In the genomic region with DNA sequence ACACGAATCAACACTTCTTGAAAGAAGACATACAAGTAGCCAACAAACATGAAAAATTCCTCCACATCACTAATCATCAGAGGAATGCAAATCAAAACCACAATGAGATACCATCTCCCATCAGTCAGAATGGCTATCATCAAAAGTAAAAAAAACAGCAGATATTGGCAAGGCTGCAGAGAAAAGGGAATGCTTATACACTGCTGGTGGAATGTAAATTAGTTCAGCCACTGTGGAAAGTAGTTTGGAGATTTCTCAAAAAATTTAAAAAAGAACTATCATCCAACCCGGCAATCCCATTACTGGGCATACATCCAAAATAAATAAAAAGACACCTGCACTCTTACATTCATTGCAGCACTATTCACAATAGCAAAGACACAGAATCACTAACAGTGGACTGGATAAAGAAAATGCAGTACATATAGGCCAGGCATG, we compare ENCODE assay signal across 9 cellular contexts.
DNase-seq lines count a peak whose midpoint lies in the region; ATAC-seq and TF ChIP-seq lines count a peak whose summit lies in the region.
"Had no signal": no experiment of that assay in that cellular context is flagged by ENCODE, and none has a peak within 500 bp of the region (broad histone marks: within the 10 kb centered on the region; RNA-seq: fewer than 3 reads in every experiment).

No MANE protein-coding gene starts in this region.

- H3K79me2 ChIP-seq in HCT116 (ENCODE audit: insufficient read depth, low read length) = no peaks in the 10 kb centered on the region

- DNase-seq in HCT116 (ENCODE audit: low read depth, low spot score) (no peak), NCI-H226 (peak; percentile 89), dermis blood vessel endothelial cell (peak; percentile 60), progenitor cell of endocrine pancreas (ENCODE audit: low spot score, unreplicated experiment) (no peak), DMS79 treated with DMSO at 0.1 percent for 48 hours (lab: John Stamatoyannopoulos, UW) (no peak), NCI-H187 treated with DMSO at 0.1 percent for 48 hours (lab: John Stamatoyannopoulos, UW) (no peak), cerebellum (ENCODE audit: low spot score) (no peak), hepatic stellate cell (ENCODE audit: low spot score) (no peak)
- DNase-seq: MV-4-11 had no signal

- peaks cover 12% of the 10 kb centered on the region for H3K4me1 Mint-ChIP-seq in progenitor cell of endocrine pancreas (ENCODE audit: low read depth)

- CTCF ChIA-PET in HCT116 (lab: Charles Lee) = no interaction called here

- peaks cover 4 to 10% of the 10 kb centered on the region in 2 experiments; a peak in 1 of 4 replicates for H3K4me1 ChIP-seq in HCT116 (ENCODE audit: control insufficient read depth in 1 of 2, insufficient read depth in 2 of 2, low read length in 2 of 2)

- H3K27ac Mint-ChIP-seq in progenitor cell of endocrine pancreas = peak overlapping the region; percentile 45

- RAD21 ChIA-PET in HCT116 (lab: Charles Lee; ENCODE audit: low non-redundant PET in 1 of 2, low total read pairs in 2 of 2, uncharacterized antibody in 2 of 2, unreplicated experiment in 2 of 2) = no interaction called here

- peak; percentile 65; the same call in 1 of the 2 replicates for ATAC-seq in HCT116

- H3K36me3 Mint-ChIP-seq in progenitor cell of endocrine pancreas (ENCODE audit: insufficient read depth) = peaks cover 24% of the 10 kb centered on the region

- no peak overlapping the region for H3K4me3 ChIP-seq in HCT116 (replicated peaks in 1 of 2; ENCODE audit: low read depth in 1 of 2, low read length in 2 of 2)

- no peak overlapping the region for H3K4me3 Mint-ChIP-seq in progenitor cell of endocrine pancreas (ENCODE audit: low read depth)

- no peak overlapping the region for H3K4me2 ChIP-seq in HCT116 (ENCODE audit: low read length)

- TF ChIP-seq POLR2A in HCT116 (IDR thresholded peaks at IDR 0.05; ENCODE audit: borderline replicate concordance, extremely low read depth, insufficient read depth, insufficient read length) = no peak

- H3K27ac ChIP-seq in HCT116 (ENCODE audit: low read depth, low read length) = no peak overlapping the region

- no peak overlapping the region for H3K9ac ChIP-seq in HCT116 (ENCODE audit: low read length)

- no peaks in the 10 kb centered on the region for H3K9me3 ChIP-seq in HCT116 (ENCODE audit: control insufficient read depth in 1 of 2, insufficient read depth in 1 of 2, low read depth in 1 of 2, low read length in 2 of 2)

- TF ChIP-seq RAD21 in HCT116 (IDR thresholded peaks at IDR 0.05; ENCODE audit: low read depth) = no peak

- TF ChIP-seq CTCF in HCT116 (IDR thresholded peaks at IDR 0.05 in 2 of 3, conservative IDR thresholded peaks at IDR 0.05 in 1 of 3; ENCODE audit: borderline replicate concordance in 1 of 3, insufficient read depth in 1 of 3, low read depth in 2 of 3, low read length in 2 of 3) (no peak), progenitor cell of endocrine pancreas (IDR thresholded peaks at IDR 0.05; ENCODE audit: unreplicated experiment) (no peak)

- H2AFZ ChIP-seq in HCT116 (ENCODE audit: low read depth, low read length, poor library complexity, severe bottlenecking) = no peak overlapping the region

- no peaks in the 10 kb centered on the region for H3K27me3 Mint-ChIP-seq in progenitor cell of endocrine pancreas

- H3K9me3 Mint-ChIP-seq in progenitor cell of endocrine pancreas (ENCODE audit: low read depth) = peaks cover 6% of the 10 kb centered on the region

- no peaks in the 10 kb centered on the region for H4K20me1 ChIP-seq in HCT116 (ENCODE audit: insufficient read depth)

- no peaks in the 10 kb centered on the region for H3K9me2 ChIP-seq in HCT116 (ENCODE audit: insufficient read depth)

- POLR2A ChIA-PET in HCT116 (lab: Charles Lee) = no interaction called here

- intact Hi-C loops in HCT116 (cut with micrococcal nuclease) = no loop called here

- no peaks in the 10 kb centered on the region for H3K27me3 ChIP-seq in HCT116 (ENCODE audit: insufficient read depth, low read length)

- no TSS peak for BruUV-seq in HCT116 (replicated peaks; lab: Mats Ljungman, UMichigan)

- no peaks in the 10 kb centered on the region for H3K36me3 ChIP-seq in HCT116 (ENCODE audit: control insufficient read depth in 1 of 2, insufficient read depth in 2 of 2, low read length in 2 of 2)

TF ChIP-seq in HCT116, 20 proteins besides CTCF, POLR2A, EP300 and RAD21:
- TF ChIP-seq EGR1 (IDR thresholded peaks at IDR 0.05; ENCODE audit: low read depth) (0 out of 2 replicates have a peak, but pooled peaks have one; percentile 17), SRF (IDR thresholded peaks at IDR 0.05; ENCODE audit: low read depth) (no peak)

Comparison
In these comparisons a context has a peak if more than half of its experiments do, and no peak if none do; other contexts are left out.
1. DNase-seq: peak in NCI-H226 (single experiment) and dermis blood vessel endothelial cell (single experiment); none in HCT116 (single experiment), progenitor cell of endocrine pancreas (single experiment), DMS79 treated with DMSO at 0.1 percent for 48 hours (single experiment), NCI-H187 treated with DMSO at 0.1 percent for 48 hours (single experiment), cerebellum (single experiment) and hepatic stellate cell (single experiment).